ENCODE assay signal across 1 cellular context in the genomic region with DNA sequence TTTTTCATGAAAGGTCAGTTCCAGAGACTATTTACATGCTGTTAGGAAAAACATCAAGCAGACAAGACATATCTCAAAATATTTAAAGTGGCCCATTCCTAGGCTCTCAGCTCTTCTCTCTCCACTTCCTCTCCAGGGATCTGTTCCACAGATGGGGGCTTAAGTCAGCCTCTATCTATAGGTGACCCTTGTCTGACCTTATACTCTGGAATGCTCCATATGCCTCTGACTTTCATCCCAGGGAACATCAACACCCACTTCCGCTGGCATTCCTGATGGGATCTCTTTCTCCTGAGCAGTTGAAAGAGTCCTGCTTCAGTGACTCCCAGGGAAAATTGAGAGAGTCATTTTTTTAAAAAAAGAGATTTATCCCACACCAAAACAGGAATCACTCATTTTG.
TF ChIP-seq lines count a peak whose summit lies in the region.

No MANE protein-coding gene starts in this region.

TF ChIP-seq in HepG2, 621 proteins besides CTCF, POLR2A, EP300 and RAD21:
- TF ChIP-seq BCL6 (CRISPR knock-in tag; IDR thresholded peaks at IDR 0.05) (peak; percentile 8; the same call in 1 of the 2 replicates), ZBTB42 (CRISPR knock-in tag; IDR thresholded peaks at IDR 0.05) (no peak), KDM5A (IDR thresholded peaks at IDR 0.05; ENCODE audit: borderline replicate concordance, low read length) (no peak), CHD4 (IDR thresholded peaks at IDR 0.05; ENCODE audit: borderline replicate concordance, low read length) (no peak), KLF12 (CRISPR knock-in tag; IDR thresholded peaks at IDR 0.05; ENCODE audit: borderline replicate concordance) (no peak), TOE1 (CRISPR knock-in tag; IDR thresholded peaks at IDR 0.05) (no peak), KLF15 (CRISPR knock-in tag; IDR thresholded peaks at IDR 0.05; ENCODE audit: borderline replicate concordance) (no peak), RARA (CRISPR knock-in tag; IDR thresholded peaks at IDR 0.05) (0 out of 2 replicates have a peak, but pooled peaks have one; percentile 52), NR2F6 (IDR thresholded peaks at IDR 0.05) (no peak), NR2F6 (CRISPR knock-in tag; IDR thresholded peaks at IDR 0.05) (peak; percentile 36; the same call in 1 of the 2 replicates)
- TF ChIP-seq, protein P1, sequence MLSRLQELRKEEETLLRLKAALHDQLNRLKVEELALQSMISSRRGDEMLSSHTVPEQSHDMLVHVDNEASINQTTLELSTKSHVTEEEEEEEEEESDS (CRISPR knock-in tag; IDR thresholded peaks at IDR 0.05; ENCODE audit: borderline replicate concordance), result no peak
